17 cellular contexts compared by ENCODE assay signal in genomic region chr2:226671177-226671676, GRCh38.
DNase-seq lines count a peak whose midpoint lies in the region; ATAC-seq and TF ChIP-seq lines count a peak whose summit lies in the region.
"Had no signal": no experiment of that assay in that cellular context is flagged by ENCODE, and none has a peak within 500 bp of the region (broad histone marks: within the 10 kb centered on the region; RNA-seq: fewer than 3 reads in every experiment).

No MANE protein-coding gene starts in this region.

- H3K9me3 ChIP-seq in SK-N-MC (ENCODE audit: low read depth, low read length) (no peaks in the 10 kb centered on the region), heart left ventricle (no peaks in the 10 kb centered on the region), neuronal stem cell (replicated peaks in 1 of 2; ENCODE audit: control insufficient read depth in 2 of 2, insufficient read depth in 1 of 2, low read depth in 1 of 2, low read length in 2 of 2) (no peaks in the 10 kb centered on the region), testis (no peaks in the 10 kb centered on the region)
- H3K9me3 ChIP-seq: BE2C, colonic mucosa, sigmoid colon had no signal

- no peak overlapping the region for H3K23ac ChIP-seq in neuronal stem cell (ENCODE audit: low read depth, low read length, poor library complexity)

- H2BK15ac ChIP-seq in neuronal stem cell (ENCODE audit: low read length) = no peak overlapping the region

- no peak overlapping the region for H4K91ac ChIP-seq in neuronal stem cell (ENCODE audit: low read depth, low read length, poor library complexity)

- no peak overlapping the region for H2BK120ac ChIP-seq in neuronal stem cell (ENCODE audit: low read depth, low read length)

- H2BK12ac ChIP-seq in neuronal stem cell (ENCODE audit: low read length) = no peak overlapping the region

- H3K27me3 ChIP-seq in heart left ventricle (no peaks in the 10 kb centered on the region), neuronal stem cell (ENCODE audit: control insufficient read depth in 3 of 3, insufficient read depth in 3 of 3, low read depth in 1 of 3, low read length in 3 of 3) (no peaks in the 10 kb centered on the region), testis (no peaks in the 10 kb centered on the region)
- H3K27me3 ChIP-seq: BE2C, colonic mucosa, sigmoid colon had no signal

- no peak for TF ChIP-seq CTCF in heart left ventricle (IDR thresholded peaks at IDR 0.05)
- no peak for TF ChIP-seq CTCF in testis (IDR thresholded peaks at IDR 0.05)

- no peak overlapping the region for H2AK5ac ChIP-seq in neuronal stem cell (ENCODE audit: low read depth, low read length)

- H3K4me3 ChIP-seq in SK-N-MC = no peak overlapping the region
- no peak overlapping the region for H3K4me3 ChIP-seq in heart left ventricle
- H3K4me3 ChIP-seq in neuronal stem cell (ENCODE audit: low read length in 2 of 2) = no peak overlapping the region
- H3K4me3 ChIP-seq in testis = no peak overlapping the region
- H3K4me3 ChIP-seq: colonic mucosa, GM23248, sigmoid colon had no signal

- ATAC-seq in HG02852 (IDR thresholded peaks at IDR 0.05; ENCODE audit: unreplicated experiment) (peak; percentile 39), heart left ventricle (peak; percentile 36 to 52 (median 46))
- ATAC-seq: activated CD8-positive, alpha-beta T cell treated with anti-CD3 and anti-CD28 coated beads for 36 hours; stimulated activated memory B cell treated with anti-CD40 and anti-IgM and Interleukin-4, amounts not matched to agents 10 μg/mL and 1 μg/mL and 100 μg/mL, for 72 hours had no signal

- no peak overlapping the region for H4K8ac ChIP-seq in neuronal stem cell (ENCODE audit: low read depth, low read length)

- no peak overlapping the region for H3K4me2 ChIP-seq in neuronal stem cell (ENCODE audit: insufficient read depth, low read length, poor library complexity, severe bottlenecking)

- H3K36me3 ChIP-seq in SK-N-MC (ENCODE audit: insufficient read depth, low read length) (no peaks in the 10 kb centered on the region), heart left ventricle (no peaks in the 10 kb centered on the region), neuronal stem cell (replicated peaks in 1 of 2; ENCODE audit: control insufficient read depth in 2 of 2, insufficient read depth in 2 of 2, low read length in 2 of 2) (no peaks in the 10 kb centered on the region), testis (ENCODE audit: low read depth, missing control alignments) (no peaks in the 10 kb centered on the region)
- H3K36me3 ChIP-seq: BE2C, colonic mucosa, sigmoid colon had no signal

- intact Hi-C loops in heart left ventricle (cut with DNase I) = loop anchor here in 1 of 10 donors (10.0 kb wide), 1 partner anchor 124 kb away; the partner anchor contains the start of gene IRS1
- intact Hi-C loops in testis (cut with DNase I; ENCODE audit: low total_unique reads) = no loop called here

- H3K18ac ChIP-seq in neuronal stem cell (ENCODE audit: low read length) = no peak overlapping the region

- H3K9ac ChIP-seq in SK-N-MC (ENCODE audit: insufficient read length) (no peak overlapping the region), neuronal stem cell (ENCODE audit: low read depth, low read length, poor library complexity) (no peak overlapping the region)
- H3K9ac ChIP-seq: GM23248 had no signal

- no peak for TF ChIP-seq POLR2A in heart left ventricle (IDR thresholded peaks at IDR 0.05)
- no peak for TF ChIP-seq POLR2A in testis (IDR thresholded peaks at IDR 0.05)

- peak overlapping the region; percentile 66 for H2AFZ ChIP-seq in neuronal stem cell (ENCODE audit: low read length)
- H2AFZ ChIP-seq: GM23248 had no signal

- H3K79me1 ChIP-seq in neuronal stem cell (ENCODE audit: low read depth, low read length) = no peaks in the 10 kb centered on the region

- H3K14ac ChIP-seq in neuronal stem cell (ENCODE audit: low read length) = no peak overlapping the region

- H2BK5ac ChIP-seq in neuronal stem cell (ENCODE audit: low read length) = no peak overlapping the region

- 28 to 42% (median 35%) methylated on average over 4 of the region's 4 CpGs for WGBS in heart left ventricle, 4 donors
- no CpG with 5 or more reads among the region's 4 CpGs for WGBS in neuronal stem cell (ENCODE audit: extremely low coverage in 2 of 2, insufficient read length in 2 of 2, insufficient replicate concordance in 1 of 2), 2 donors
- 70 to 77% methylated on average over 4 of the region's 4 CpGs for WGBS in testis, 2 donors

- H3K4me1 ChIP-seq in heart left ventricle (peaks cover 0 to 39% (median 19%) of the 10 kb centered on the region in 12 donors), neuronal stem cell (ENCODE audit: control insufficient read depth in 2 of 2, insufficient read depth in 1 of 2, low read depth in 1 of 2, low read length in 2 of 2) (peaks cover 6% of the 10 kb centered on the region in 2 donors), testis (no peaks in the 10 kb centered on the region)
- H3K4me1 ChIP-seq: BE2C, colonic mucosa had no signal

- peak; percentile 22 for DNase-seq in SK-N-MC (ENCODE audit: low read depth, low spot score)
- DNase-seq in heart left ventricle = no peak
- DNase-seq in neuronal stem cell (ENCODE audit: low spot score) = no peak
- no peak for DNase-seq in T-helper 2 cell
- no peak for DNase-seq in NCI-H345 treated with DMSO at 0.1 percent for 48 hours (lab: John Stamatoyannopoulos, UW; ENCODE audit: unreplicated experiment)
- no peak for DNase-seq in mucosa of gallbladder (ENCODE audit: low spot score)
- no peak for DNase-seq in testis
- DNase-seq: activated CD8-positive, alpha-beta T cell treated with anti-CD3 and anti-CD28 coated beads for 36 hours; amniotic stem cell; BE2C; colonic mucosa; DMS153; GM23248; NCI-H1092 treated with DMSO at 0.1 percent for 48 hours; sigmoid colon had no signal

- H3K27ac ChIP-seq in SK-N-MC = no peak overlapping the region
- peak overlapping the region in 9 of 12 donors; percentile 3 to 65 (median 47) for H3K27ac ChIP-seq in heart left ventricle
- peak overlapping the region; percentile 23 for H3K27ac ChIP-seq in neuronal stem cell (replicated peaks; ENCODE audit: low read length)
- no peak overlapping the region for H3K27ac ChIP-seq in testis
- H3K27ac ChIP-seq: colonic mucosa, GM23248, sigmoid colon had no signal

- H3K4ac ChIP-seq in neuronal stem cell (ENCODE audit: low read length) = no peak overlapping the region

Comparison
In these comparisons a context has a peak if more than half of its experiments do, and no peak if none do; other contexts are left out.
1. H3K27ac ChIP-seq: peak in heart left ventricle (9 of 12) and neuronal stem cell (single experiment); none in SK-N-MC (single experiment) and testis (0 of 2).